In genomic region chr2:119702918-119703401, GRCh38 we compare ENCODE assay signal across 8 cellular contexts. TPM values are rescaled to one million over a fixed set of nuclear protein-coding genes. Genes with fewer than 3 reads are reported as not detected.
A peak's percentile ranks its signal among the peaks of the same experiment; 100 is the strongest.
DNase-seq lines count a peak whose midpoint lies in the region; ATAC-seq and TF ChIP-seq lines count a peak whose summit lies in the region.

No MANE protein-coding gene starts in this region.

- peak overlapping the region; percentile 43 for H3K27ac Mint-ChIP-seq in glutamatergic neuron (ENCODE audit: unreplicated experiment)

- H3K4me1 ChIP-seq in GM23248 (ENCODE audit: insufficient read depth) (peaks cover 4% of the 10 kb centered on the region; the same call in 1 of the 2 replicates), prostate gland (replicated peaks) (no peaks in the 10 kb centered on the region), aorta (ENCODE audit: control insufficient read depth in 1 of 2, insufficient read depth in 2 of 2, low read length in 2 of 2) (no peaks in the 10 kb centered on the region)

- peaks cover 13% of the 10 kb centered on the region for H3K27me3 Mint-ChIP-seq in glutamatergic neuron (ENCODE audit: unreplicated experiment)

- H3K27ac ChIP-seq in GM23248 (no peak overlapping the region), prostate gland (no peak overlapping the region), aorta (ENCODE audit: low read depth in 1 of 2, low read length in 2 of 2) (no peak overlapping the region)

- TF ChIP-seq POLR2A in prostate gland (IDR thresholded peaks at IDR 0.05), result no peak

- ATAC-seq in SK-N-SH treated with all-trans-retinoic acid at 6 μM for 48 hours (peak; percentile 100), aorta (ENCODE audit: low FRiP score) (peak; percentile 92)

- TF ChIP-seq CTCF in LNCaP clone FGC (IDR thresholded peaks at IDR 0.05; ENCODE audit: control insufficient read depth, extremely low read depth, insufficient read depth) (peak; percentile 74), glutamatergic neuron (IDR thresholded peaks at IDR 0.05; ENCODE audit: partially characterized antibody, unreplicated experiment) (peak; percentile 98), prostate gland (IDR thresholded peaks at IDR 0.05) (peak; percentile 63 to 92 (median 86))

- DNase-seq in GM03348 (ENCODE audit: low spot score) (peak; percentile 93), GM23248 (peak; percentile 81), LNCaP clone FGC (ENCODE audit: low read depth) (no peak), glutamatergic neuron (peak; percentile 86), prostate gland (ENCODE audit: low spot score) (peak; percentile 43), aorta (peak; percentile 73 to 85)
- peak; percentile 18 to 47 (median 36) for DNase-seq in activated naive CD4-positive, alpha-beta T cell (lab: John Stamatoyannopoulos, UW)

- no peaks in the 10 kb centered on the region for H3K9me2 ChIP-seq in GM23248 (ENCODE audit: insufficient read depth)

- intact Hi-C loops in prostate gland (cut with DNase I) (loop anchor here (2.0 kb wide), 1 partner anchor 472 kb away; no protein-coding TSS in a partner anchor), aorta (cut with DNase I) (loop anchor here in 1 of 2 donors (2.0 to 10.0 kb wide), 2 partner anchors 474 to 612 kb away; no protein-coding TSS in a partner anchor)

- H4K20me1 ChIP-seq in GM23248 (ENCODE audit: insufficient read depth), result no peaks in the 10 kb centered on the region

- H3K4me3 ChIP-seq in GM23248 (no peak overlapping the region), LNCaP clone FGC (ENCODE audit: low read depth, low read length) (no peak overlapping the region), prostate gland (no peak overlapping the region), aorta (ENCODE audit: low read length in 2 of 2) (no peak overlapping the region)

- no peaks in the 10 kb centered on the region for H3K36me3 ChIP-seq in GM23248 (ENCODE audit: low read depth)
- no peaks in the 10 kb centered on the region for H3K36me3 ChIP-seq in prostate gland
- H3K36me3 ChIP-seq in aorta (ENCODE audit: control insufficient read depth in 1 of 2, insufficient read depth in 2 of 2, low read length in 1 of 2), result no peaks in the 10 kb centered on the region

- H2AFZ ChIP-seq in GM23248, result peak overlapping the region; percentile 76

- no peaks in the 10 kb centered on the region for H3K9me3 ChIP-seq in GM23248 (ENCODE audit: low read depth)
- no peaks in the 10 kb centered on the region for H3K9me3 ChIP-seq in prostate gland
- no peaks in the 10 kb centered on the region for H3K9me3 ChIP-seq in aorta (ENCODE audit: control insufficient read depth, low read length)

- no peak overlapping the region for H3K4me3 Mint-ChIP-seq in glutamatergic neuron (ENCODE audit: unreplicated experiment)

- no peaks in the 10 kb centered on the region for H3K79me2 ChIP-seq in GM23248 (ENCODE audit: insufficient read depth)

- H3F3A ChIP-seq in GM23248 (ENCODE audit: insufficient read depth), result no peaks in the 10 kb centered on the region

- peaks cover 11% of the 10 kb centered on the region for H3K36me3 Mint-ChIP-seq in glutamatergic neuron (ENCODE audit: unreplicated experiment)

- peaks cover 38% of the 10 kb centered on the region for H3K4me1 Mint-ChIP-seq in glutamatergic neuron (ENCODE audit: low read depth, unreplicated experiment)

- H3K4me2 ChIP-seq in GM23248 (ENCODE audit: unreplicated experiment), result peak overlapping the region; percentile 59

- H3K27me3 ChIP-seq in GM23248 (replicated peaks; ENCODE audit: insufficient read depth) (no peaks in the 10 kb centered on the region; the same call in 1 of the 2 replicates), prostate gland (replicated peaks; ENCODE audit: insufficient read depth) (peaks cover 2% of the 10 kb centered on the region), aorta (ENCODE audit: control insufficient read depth in 1 of 2, insufficient read depth in 2 of 2, low read length in 1 of 2) (no peaks in the 10 kb centered on the region)

- peaks cover 18% of the 10 kb centered on the region for H3K9me3 Mint-ChIP-seq in glutamatergic neuron (ENCODE audit: unreplicated experiment)

- in situ Hi-C loops in GM23248 (cut with MboI), result loop anchor here (10.0 kb wide), 1 partner anchor 122 kb away; no protein-coding TSS in a partner anchor

- WGBS in GM23248 (ENCODE audit: low coverage in 1 of 2, low lambda C conversion rate in 2 of 2, missing lambda C conversion rate in 2 of 2), 2 experiments, result 14 to 22% methylated on average over 13 of the region's 13 CpGs
- 27% methylated on average over 13 of the region's 13 CpGs for WGBS in prostate gland
- 28 to 34% methylated on average over 13 of the region's 13 CpGs for WGBS in aorta, 2 donors

- no peak overlapping the region for H3K9ac ChIP-seq in GM23248

TF ChIP-seq in SK-N-SH treated with all-trans-retinoic acid at 6 μM for 48 hours, 23 proteins besides CTCF, POLR2A, EP300 and RAD21:
- TF ChIP-seq ZFP3 (CRISPR knock-in tag; IDR thresholded peaks at IDR 0.05) (peak; percentile 97; the same call in 1 of the 2 replicates), ARNTL (CRISPR knock-in tag; IDR thresholded peaks at IDR 0.05; ENCODE audit: borderline replicate concordance, low read depth) (no peak), PATZ1 (CRISPR knock-in tag; IDR thresholded peaks at IDR 0.05; ENCODE audit: borderline replicate concordance) (no peak)
TF ChIP-seq in SK-N-SH treated with all-trans-retinoic acid at 6 μM for 48 hours: peak in this region for 1.

RNA-seq across cellular contexts. Expression of gene TMEM177, which starts 24.0 kb away (rescaled TPM):
- 8.5 and 9.5 TPM in 2 replicates for total RNA-seq in GM23248 (2014; rRNA removed; shearing (Covaris generic))
- polyA plus RNA-seq in GM23248 (2016; fragmentation: Nextera tagmentation; extraction: Ambion mirVana) (10.0 and 10.4 TPM in 2 replicates), aorta (1 to 10 TPM; 3.2 to 8.1 TPM)
- total RNA-seq in glutamatergic neuron (ENCODE audit: unreplicated experiment) (21.1 TPM), prostate gland (10 to 100 TPM; 17.6 to 24.6 TPM), aorta (1 to 10 TPM; 5.8 to 6.0 TPM)

RNA-seq across cellular contexts. Expression of gene PTPN4, which starts 56.8 kb away (rescaled TPM):
- total RNA-seq in GM23248 (2014; rRNA removed; shearing (Covaris generic)), result 24.3 and 29.7 TPM in 2 replicates
- 19.8 and 21.5 TPM in 2 replicates for polyA plus RNA-seq in GM23248 (2016; fragmentation: Nextera tagmentation; extraction: Ambion mirVana)
- 91.7 TPM for total RNA-seq in glutamatergic neuron (ENCODE audit: unreplicated experiment)
- 10 to 100 TPM; 23.7 to 65.3 TPM for total RNA-seq in prostate gland
- 10 to 100 TPM; 20.4 to 39.0 TPM for total RNA-seq in aorta
- 1 to 10 TPM; 2.1 to 2.7 TPM for polyA plus RNA-seq in aorta
